Comparison of ENCODE assay signal across 16 cellular contexts in genomic region chr15:39315200-39315599, GRCh38.
DNase-seq lines count a peak whose midpoint lies in the region; ATAC-seq and TF ChIP-seq lines count a peak whose summit lies in the region.
"Had no signal": no experiment of that assay in that cellular context is flagged by ENCODE, and none has a peak within 500 bp of the region (broad histone marks: within the 10 kb centered on the region; RNA-seq: fewer than 3 reads in every experiment).

No MANE protein-coding gene starts in this region.

- intact Hi-C loops in PC-3 (cut with micrococcal nuclease): loop anchor here (2.0 kb wide), 1 partner anchor 266 kb away; the partner anchor contains the start of gene THBS1

- peaks cover 2 to 3% of the 10 kb centered on the region in 2 donors for H3K9me3 Mint-ChIP-seq in stimulated activated naive B cell treated with anti-CD40 and anti-IgM and Interleukin-4, amounts not matched to agents 10 μg/mL and 1 μg/mL and 100 μg/mL, for 72 hours
- H3K9me3 Mint-ChIP-seq: T-helper 1 cell treated with Interleukin-12 subunit alpha and Interleukin-12 subunit beta and Interleukin-4 antibody, amounts not matched to agents 30 μg/mL and 1 μg/mL, for 36 hours had no signal

- H3K4me3 Mint-ChIP-seq in stimulated activated naive B cell treated with anti-CD40 and anti-IgM and Interleukin-4, amounts not matched to agents 10 μg/mL and 1 μg/mL and 100 μg/mL, for 72 hours: no peak overlapping the region
- H3K4me3 Mint-ChIP-seq: B cell; CD4-positive, alpha-beta T cell; T-helper 1 cell treated with Interleukin-12 subunit alpha and Interleukin-12 subunit beta and Interleukin-4 antibody, amounts not matched to agents 30 μg/mL and 1 μg/mL, for 36 hours had no signal

- 37 to 50% methylated on average over 1 of the region's 1 CpG for WGBS in GM23248 (ENCODE audit: low coverage in 1 of 2, low lambda C conversion rate in 2 of 2, missing lambda C conversion rate in 2 of 2), 2 experiments
- WGBS in hepatocyte (ENCODE audit: low lambda C conversion rate, missing lambda C conversion rate): 100% methylated on average over 1 of the region's 1 CpG

- H3K27me3 ChIP-seq in GM23248 (replicated peaks; ENCODE audit: insufficient read depth) (no peaks in the 10 kb centered on the region), PC-3 (ENCODE audit: low read length) (no peaks in the 10 kb centered on the region), hepatocyte (no peaks in the 10 kb centered on the region)

- H3K27me3 Mint-ChIP-seq in stimulated activated naive B cell treated with anti-CD40 and anti-IgM and Interleukin-4, amounts not matched to agents 10 μg/mL and 1 μg/mL and 100 μg/mL, for 72 hours: no peaks in the 10 kb centered on the region
- H3K27me3 Mint-ChIP-seq: CD4-positive, alpha-beta T cell had no signal

- in situ Hi-C loops in GM23248 (cut with MboI): no loop called here

- H3K9me3 ChIP-seq in GM23248 (ENCODE audit: low read depth): no peaks in the 10 kb centered on the region
- no peaks in the 10 kb centered on the region for H3K9me3 ChIP-seq in PC-3 (ENCODE audit: low read length)
- H3K9me3 ChIP-seq in hepatocyte (ENCODE audit: low read depth): no peaks in the 10 kb centered on the region

- H3K27ac Mint-ChIP-seq in stimulated activated naive B cell treated with anti-CD40 and anti-IgM and Interleukin-4, amounts not matched to agents 10 μg/mL and 1 μg/mL and 100 μg/mL, for 72 hours: no peak overlapping the region
- H3K27ac Mint-ChIP-seq: B cell; CD4-positive, alpha-beta T cell; T-helper 1 cell treated with Interleukin-12 subunit alpha and Interleukin-12 subunit beta and Interleukin-4 antibody, amounts not matched to agents 30 μg/mL and 1 μg/mL, for 36 hours had no signal

- H3K79me2 ChIP-seq in GM23248 (ENCODE audit: insufficient read depth) (no peaks in the 10 kb centered on the region), PC-3 (ENCODE audit: low read length) (no peaks in the 10 kb centered on the region), hepatocyte (no peaks in the 10 kb centered on the region)

- 0 out of 2 replicates have a peak, but pooled peaks cover 17% of the 10 kb centered on the region for H3F3A ChIP-seq in GM23248 (ENCODE audit: insufficient read depth)
- H3F3A ChIP-seq in PC-3 (ENCODE audit: low read length, unreplicated experiment): no peaks in the 10 kb centered on the region

- H3K4me2 ChIP-seq in GM23248 (ENCODE audit: unreplicated experiment) (no peak overlapping the region), PC-3 (ENCODE audit: low read length) (no peak overlapping the region), hepatocyte (no peak overlapping the region)

- no peaks in the 10 kb centered on the region for H3K36me3 ChIP-seq in GM23248 (ENCODE audit: low read depth)
- H3K36me3 ChIP-seq in PC-3 (ENCODE audit: low read depth, low read length): no peaks in the 10 kb centered on the region
- no peaks in the 10 kb centered on the region for H3K36me3 ChIP-seq in hepatocyte (replicated peaks; ENCODE audit: insufficient read depth, low read depth)

- no peak overlapping the region for H3K4me3 ChIP-seq in GM23248
- H3K4me3 ChIP-seq in PC-3 (ENCODE audit: low read length): no peak overlapping the region
- no peak overlapping the region for H3K4me3 ChIP-seq in hepatocyte

- no TSS peak for BruUV-seq in PC-3 (replicated peaks; lab: Mats Ljungman, UMichigan)

- CTCF ChIA-PET in PC-3 (lab: Charles Lee): interaction anchor here (1.0 kb wide), 1 partner anchor 265 kb away, joined by 3 read pairs; no protein-coding TSS in a partner anchor

- TF ChIP-seq CTCF in PC-3 (conservative IDR thresholded peaks at IDR 0.05; ENCODE audit: low read depth, low read length) (no peak), hepatocyte (IDR thresholded peaks at IDR 0.05; ENCODE audit: poor library complexity) (no peak)

- H3K9me2 ChIP-seq in GM23248 (ENCODE audit: insufficient read depth): no peaks in the 10 kb centered on the region
- no peaks in the 10 kb centered on the region for H3K9me2 ChIP-seq in PC-3 (replicated peaks; ENCODE audit: low read length)
- no peaks in the 10 kb centered on the region for H3K9me2 ChIP-seq in hepatocyte (replicated peaks; ENCODE audit: insufficient read depth)

- H3K27ac ChIP-seq in GM23248 (peak overlapping the region; percentile 30), PC-3 (ENCODE audit: low read length) (no peak overlapping the region), hepatocyte (no peak overlapping the region)

- H3K4me1 ChIP-seq in GM23248 (ENCODE audit: insufficient read depth) (peaks cover 25% of the 10 kb centered on the region), PC-3 (ENCODE audit: insufficient read depth, low read length) (peaks cover 11% of the 10 kb centered on the region; the same call in 1 of the 2 replicates), hepatocyte (ENCODE audit: insufficient read depth) (peaks cover 4% of the 10 kb centered on the region)

- H3K4me1 Mint-ChIP-seq in stimulated activated naive B cell treated with anti-CD40 and anti-IgM and Interleukin-4, amounts not matched to agents 10 μg/mL and 1 μg/mL and 100 μg/mL, for 72 hours: no peaks in the 10 kb centered on the region
- H3K4me1 Mint-ChIP-seq: B cell had no signal

- peak; percentile 61 for DNase-seq in GM23248
- DNase-seq in LHCN-M2 (ENCODE audit: low read depth): peak; percentile 56
- peak; percentile 48 for DNase-seq in PC-3
- peak; percentile 65 for DNase-seq in myocyte (ENCODE audit: low read depth)
- DNase-seq in stimulated activated naive B cell treated with anti-CD40 and anti-IgM and Interleukin-4, amounts not matched to agents 10 μg/mL and 1 μg/mL and 100 μg/mL, for 72 hours: no peak
- no peak for DNase-seq in hepatocyte (ENCODE audit: low spot score)
- DNase-seq: CD4-positive, alpha-beta T cell; DMS79; NCI-H1417; NCI-H187 treated with DMSO at 0.1 percent for 48 hours; NCI-H510A treated with DMSO at 0.1 percent for 48 hours; NCI-H82; SHP77 treated with DMSO at 0.1 percent for 48 hours had no signal

- H2AFZ ChIP-seq in GM23248 (peak overlapping the region; percentile 40), PC-3 (ENCODE audit: low read length) (no peak overlapping the region), hepatocyte (no peak overlapping the region)

- no peaks in the 10 kb centered on the region for H3K36me3 Mint-ChIP-seq in stimulated activated naive B cell treated with anti-CD40 and anti-IgM and Interleukin-4, amounts not matched to agents 10 μg/mL and 1 μg/mL and 100 μg/mL, for 72 hours

- ATAC-seq in PC-3: no peak
- ATAC-seq in stimulated activated naive B cell treated with anti-CD40 and anti-IgM and Interleukin-4, amounts not matched to agents 10 μg/mL and 1 μg/mL and 100 μg/mL, for 72 hours (replicated peaks): no peak
- no peak for ATAC-seq in GM21825 (IDR thresholded peaks at IDR 0.05; ENCODE audit: unreplicated experiment)

- H3K9ac ChIP-seq in GM23248 (no peak overlapping the region), PC-3 (ENCODE audit: low read length) (no peak overlapping the region)

- POLR2A ChIA-PET in PC-3 (lab: Charles Lee; ENCODE audit: unreplicated experiment): no interaction called here

- H4K20me1 ChIP-seq in GM23248 (ENCODE audit: insufficient read depth) (no peaks in the 10 kb centered on the region), PC-3 (ENCODE audit: low read length) (no peaks in the 10 kb centered on the region), hepatocyte (ENCODE audit: insufficient read depth, poor library complexity, severe bottlenecking) (no peaks in the 10 kb centered on the region)

Comparison
In these comparisons a context has a peak if more than half of its experiments do, and no peak if none do; other contexts are left out.
1. DNase-seq: peak in GM23248 (single experiment), LHCN-M2 (single experiment), PC-3 (single experiment) and myocyte (single experiment); none in stimulated activated naive B cell treated with anti-CD40 and anti-IgM and Interleukin-4, amounts not matched to agents 10 μg/mL and 1 μg/mL and 100 μg/mL, for 72 hours (single experiment) and hepatocyte (single experiment).